15 cellular contexts compared by ENCODE assay signal in genomic region chr5:73381587-73382411, GRCh38.
DNase-seq lines count a peak whose midpoint lies in the region; ATAC-seq, FAIRE-seq and TF ChIP-seq lines count a peak whose summit lies in the region.
"Had no signal": no experiment of that assay in that cellular context is flagged by ENCODE, and none has a peak within 500 bp of the region (broad histone marks: within the 10 kb centered on the region; RNA-seq: fewer than 3 reads in every experiment).

No MANE protein-coding gene starts in this region.

- no peak overlapping the region for H3K27ac Mint-ChIP-seq in naive thymus-derived CD4-positive, alpha-beta T cell
- no peak overlapping the region for H3K27ac Mint-ChIP-seq in activated naive CD4-positive, alpha-beta T cell treated with anti-CD3 and anti-CD28 coated beads for 36 hours

- CTCF ChIA-PET in naive thymus-derived CD4-positive, alpha-beta T cell (lab: Charles Lee), result no interaction called here
- CTCF ChIA-PET in activated naive CD4-positive, alpha-beta T cell treated with anti-CD3 and anti-CD28 coated beads for 36 hours (lab: Charles Lee), result no interaction called here

- H3K9me3 Mint-ChIP-seq in naive thymus-derived CD4-positive, alpha-beta T cell, result peaks cover 5 to 30% (median 18%) of the 10 kb centered on the region in 11 donors
- peaks cover 15% of the 10 kb centered on the region for H3K9me3 Mint-ChIP-seq in activated naive CD4-positive, alpha-beta T cell treated with anti-CD3 and anti-CD28 coated beads for 36 hours

- intact Hi-C loops in naive thymus-derived CD4-positive, alpha-beta T cell (cut with micrococcal nuclease), result no loop called here
- intact Hi-C loops in vagina (cut with DNase I), result no loop called here
- intact Hi-C loops in activated naive CD4-positive, alpha-beta T cell treated with anti-CD3 and anti-CD28 coated beads for 36 hours (cut with micrococcal nuclease), result loop anchor here (2.0 to 10.0 kb wide), 3 partner anchors 61 to 167 kb away; no protein-coding TSS in a partner anchor

- no peak for TF ChIP-seq CTCF in vagina (IDR thresholded peaks at IDR 0.05)

- no peak overlapping the region for H3K27ac ChIP-seq in naive thymus-derived CD4-positive, alpha-beta T cell (ENCODE audit: low read depth, low read length)
- no peak overlapping the region for H3K27ac ChIP-seq in vagina

- H3K36me3 Mint-ChIP-seq in naive thymus-derived CD4-positive, alpha-beta T cell, result peaks cover 0 to 28% (median 4%) of the 10 kb centered on the region in 5 donors
- peaks cover 4% of the 10 kb centered on the region for H3K36me3 Mint-ChIP-seq in activated naive CD4-positive, alpha-beta T cell treated with anti-CD3 and anti-CD28 coated beads for 36 hours (ENCODE audit: low read depth)

- H3K9me3 ChIP-seq in naive thymus-derived CD4-positive, alpha-beta T cell (ENCODE audit: control insufficient read depth in 2 of 3, low read length in 3 of 3), result peaks cover 0 to 11% (median 4%) of the 10 kb centered on the region in 3 experiments
- H3K9me3 ChIP-seq in vagina, result peaks cover 4% of the 10 kb centered on the region

- peaks cover 10 to 32% (median 23%) of the 10 kb centered on the region in 7 donors for H3K4me1 Mint-ChIP-seq in naive thymus-derived CD4-positive, alpha-beta T cell
- peaks cover 17% of the 10 kb centered on the region for H3K4me1 Mint-ChIP-seq in activated naive CD4-positive, alpha-beta T cell treated with anti-CD3 and anti-CD28 coated beads for 36 hours (ENCODE audit: low read depth)

- H3K27me3 Mint-ChIP-seq in naive thymus-derived CD4-positive, alpha-beta T cell, result peaks cover 64 to 77% (median 71%) of the 10 kb centered on the region in 5 donors
- peaks cover 66% of the 10 kb centered on the region for H3K27me3 Mint-ChIP-seq in activated naive CD4-positive, alpha-beta T cell treated with anti-CD3 and anti-CD28 coated beads for 36 hours (ENCODE audit: low read depth)

- H3K27me3 ChIP-seq in naive thymus-derived CD4-positive, alpha-beta T cell (ENCODE audit: control insufficient read depth in 2 of 2, insufficient read depth in 2 of 2, low read length in 2 of 2), result peaks cover 24 to 50% of the 10 kb centered on the region in 2 donors
- peaks cover 15% of the 10 kb centered on the region for H3K27me3 ChIP-seq in vagina

- TF ChIP-seq POLR2A in vagina (IDR thresholded peaks at IDR 0.05), result no peak

- peak overlapping the region in 8 of 10 donors; percentile 62 to 75 (median 67) for H3K4me3 Mint-ChIP-seq in naive thymus-derived CD4-positive, alpha-beta T cell
- no peak overlapping the region for H3K4me3 Mint-ChIP-seq in activated naive CD4-positive, alpha-beta T cell treated with anti-CD3 and anti-CD28 coated beads for 36 hours

- H3K36me3 ChIP-seq in naive thymus-derived CD4-positive, alpha-beta T cell (ENCODE audit: control insufficient read depth in 2 of 3, insufficient read depth in 3 of 3, low read length in 3 of 3), result no peaks in the 10 kb centered on the region
- no peaks in the 10 kb centered on the region for H3K36me3 ChIP-seq in vagina

- peaks cover 17 to 19% of the 10 kb centered on the region in 2 donors for H3K4me1 ChIP-seq in naive thymus-derived CD4-positive, alpha-beta T cell (ENCODE audit: control insufficient read depth in 2 of 2, insufficient read depth in 2 of 2, low read length in 2 of 2)
- H3K4me1 ChIP-seq in vagina, result peaks cover 12% of the 10 kb centered on the region

- peak; percentile 4 for DNase-seq in stimulated activated CD4-positive, alpha-beta T cell treated with anti-CD3 and anti-CD28 coated beads, Interleukin-4, amount 100 ng/mL, for 1 hour
- DNase-seq in stimulated activated CD4-positive, alpha-beta T cell treated with anti-CD3 and anti-CD28 coated beads, Interleukin-2, amount 100 ng/mL, for 48 hours, result no peak
- DNase-seq in ecto neural progenitor cell (ENCODE audit: low spot score) (peak; percentile 42), vagina (ENCODE audit: extremely low spot score in 2 of 2) (no peak), RCC 7860 (ENCODE audit: low spot score) (no peak)
- peak in 2 of 9 donors; percentile 19 to 23 for DNase-seq in naive thymus-derived CD4-positive, alpha-beta T cell
- DNase-seq in activated naive CD4-positive, alpha-beta T cell treated with anti-CD3 and anti-CD28 coated beads for 36 hours, result no peak
- DNase-seq: activated CD4-positive, CD25-positive, alpha-beta regulatory T cell treated with anti-CD3 and anti-CD28 coated beads, Interleukin-2, amount 50 U/mL, for 72 hours; amniotic stem cell; MM.1S; NCI-H524 treated with DMSO at 0.1 percent for 48 hours; posterior cingulate gyrus; SIG-M5 had no signal

- H3K4me3 ChIP-seq in naive thymus-derived CD4-positive, alpha-beta T cell (ENCODE audit: low read length), result no peak overlapping the region
- H3K4me3 ChIP-seq in vagina, result peak overlapping the region; percentile 13 to 33

- POLR2A ChIA-PET in naive thymus-derived CD4-positive, alpha-beta T cell (lab: Charles Lee), result interaction anchor here (0.6 kb wide), 1 partner anchor 256 kb away, joined by 3 read pairs; no protein-coding TSS in a partner anchor

- peak; percentile 38 for ATAC-seq in naive thymus-derived CD4-positive, alpha-beta T cell
- ATAC-seq in HG03039 (IDR thresholded peaks at IDR 0.05; ENCODE audit: unreplicated experiment), result no peak

- no peak for FAIRE-seq in RCC 7860 (lab: Jason Lieb, UNC)
- FAIRE-seq: keratinocyte had no signal

Comparison
In these comparisons a context has a peak if more than half of its experiments do, and no peak if none do; other contexts are left out.
1. DNase-seq: peak in stimulated activated CD4-positive, alpha-beta T cell treated with anti-CD3 and anti-CD28 coated beads, Interleukin-4, amount 100 ng/mL, for 1 hour (single experiment) and ecto neural progenitor cell (single experiment); none in stimulated activated CD4-positive, alpha-beta T cell treated with anti-CD3 and anti-CD28 coated beads, Interleukin-2, amount 100 ng/mL, for 48 hours (0 of 2), vagina (0 of 2), RCC 7860 (single experiment) and activated naive CD4-positive, alpha-beta T cell treated with anti-CD3 and anti-CD28 coated beads for 36 hours (single experiment).